In the genomic region with DNA sequence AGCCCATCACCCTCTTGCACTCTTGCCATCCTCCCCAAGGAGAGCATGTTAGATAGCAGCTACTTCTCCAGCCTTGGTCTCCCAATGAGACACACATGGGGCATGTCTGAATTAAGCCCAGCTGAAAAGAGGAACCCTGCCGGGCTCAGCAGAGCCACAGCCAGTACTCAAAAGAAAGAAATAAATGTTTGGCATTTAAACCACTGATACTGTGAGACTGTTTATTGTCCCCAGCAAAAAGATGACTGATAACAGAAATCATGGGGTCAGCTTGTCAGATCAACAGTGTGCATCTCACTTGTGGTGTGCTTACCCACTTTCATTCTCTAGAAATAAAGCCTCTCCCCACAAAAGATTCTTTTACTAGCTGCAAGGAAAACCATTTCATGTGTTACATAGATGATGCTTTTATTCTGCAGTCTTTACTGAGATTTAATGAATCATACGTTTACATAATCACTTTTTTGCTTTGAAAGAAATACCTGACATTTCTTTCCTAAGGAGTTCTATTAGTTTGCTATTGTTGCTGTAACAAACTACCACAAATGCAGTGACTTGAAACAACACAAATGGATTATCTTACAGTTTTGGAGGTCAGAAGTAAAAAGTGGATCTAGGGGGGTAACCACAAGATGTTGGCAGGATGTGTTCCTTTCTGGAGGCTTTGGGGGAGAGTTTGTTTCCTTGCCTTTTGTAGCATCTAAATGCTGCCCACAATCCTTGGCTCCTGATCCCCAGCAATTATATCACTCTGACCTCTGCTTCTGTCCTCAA, we compare ENCODE assay signal across 13 cellular contexts. TPM values are rescaled to one million over a fixed set of nuclear protein-coding genes. Genes with fewer than 3 reads are reported as not detected.
DNase-seq lines count a peak whose midpoint lies in the region; ATAC-seq lines count a peak whose summit lies in the region.
"Had no signal": no experiment of that assay in that cellular context is flagged by ENCODE, and none has a peak within 500 bp of the region (broad histone marks: within the 10 kb centered on the region; RNA-seq: fewer than 3 reads in every experiment).

No MANE protein-coding gene starts in this region.

- H2BK12ac ChIP-seq in mesenchymal stem cell (ENCODE audit: low read length in 2 of 2): no peak overlapping the region

- no peak overlapping the region for H3K4me2 ChIP-seq in mesenchymal stem cell (ENCODE audit: low read length, poor library complexity, severe bottlenecking)

- no peak overlapping the region for H3K9ac ChIP-seq in mesenchymal stem cell (ENCODE audit: low read length)

- peaks cover 2% of the 10 kb centered on the region for H3K4me1 ChIP-seq in mesenchymal stem cell (ENCODE audit: control insufficient read depth, insufficient read depth, low read depth, low read length)

- no peaks in the 10 kb centered on the region for H3K27me3 ChIP-seq in mesenchymal stem cell (ENCODE audit: control insufficient read depth in 1 of 2, insufficient read depth in 1 of 2, low read length in 2 of 2)

- no peak overlapping the region for H4K91ac ChIP-seq in mesenchymal stem cell (ENCODE audit: low read length)

- WGBS in mesenchymal stem cell: no CpG with 5 or more reads among the region's 2 CpGs

- H3K9me3 ChIP-seq in mesenchymal stem cell (ENCODE audit: control insufficient read depth, low read length): no peaks in the 10 kb centered on the region

- no peak overlapping the region for H3K4me3 ChIP-seq in mesenchymal stem cell (ENCODE audit: insufficient read depth in 1 of 2, low read depth in 1 of 2, low read length in 2 of 2)
- H3K4me3 ChIP-seq: K562 had no signal

- no peak overlapping the region for H3K18ac ChIP-seq in mesenchymal stem cell (ENCODE audit: low read depth in 1 of 2, low read length in 2 of 2)

- no peak overlapping the region for H2AFZ ChIP-seq in mesenchymal stem cell (ENCODE audit: low read depth, low read length)

- DNase-seq in H4 (ENCODE audit: low spot score): peak; percentile 71
- peak; percentile 7 for DNase-seq in glomerular visceral epithelial cell (ENCODE audit: extremely low spot score)
- DNase-seq in HuH-7 (ENCODE audit: low spot score): no peak
- DNase-seq in activated CD4-positive, alpha-beta T cell treated with anti-CD3 and anti-CD28 coated beads, Interleukin-2, amount 50 U/mL, for 4 hours: no peak
- no peak for DNase-seq in T-helper 1 cell
- no peak for DNase-seq in mesenchymal stem cell
- DNase-seq: activated effector memory CD4-positive, alpha-beta T cell treated with anti-CD3 and anti-CD28 coated beads, Interleukin-2, amount 50 U/mL, for 16 hours; effector CD4-positive, alpha-beta T cell; natural killer cell; NK-92 treated with Interleukin-12 subunit alpha and Interleukin-12 subunit beta, amount 100 ng/mL, for 24 hours had no signal

- H3K23ac ChIP-seq in mesenchymal stem cell (ENCODE audit: low read length in 2 of 2): no peak overlapping the region

- no peak overlapping the region for H3K4ac ChIP-seq in mesenchymal stem cell (ENCODE audit: low read depth in 1 of 2, low read length in 2 of 2)

- H3K27ac ChIP-seq in mesenchymal stem cell (ENCODE audit: low read length, poor library complexity, severe bottlenecking): no peak overlapping the region

- no peak overlapping the region for H2AK5ac ChIP-seq in mesenchymal stem cell (ENCODE audit: low read length, severe bottlenecking)

- H2BK15ac ChIP-seq in mesenchymal stem cell (ENCODE audit: low read depth, poor library complexity, severe bottlenecking): no peak overlapping the region

- H3K36me3 ChIP-seq in mesenchymal stem cell (ENCODE audit: control insufficient read depth in 1 of 2, insufficient read depth in 2 of 2, low read depth in 1 of 2, low read length in 2 of 2): no peaks in the 10 kb centered on the region

- no peak overlapping the region for H2BK120ac ChIP-seq in mesenchymal stem cell (ENCODE audit: low read depth, low read length)

- H3K79me1 ChIP-seq in mesenchymal stem cell (replicated peaks; ENCODE audit: low read length, poor library complexity, severe bottlenecking): no peaks in the 10 kb centered on the region

- no peak overlapping the region for H4K8ac ChIP-seq in mesenchymal stem cell (ENCODE audit: low read length)

- ATAC-seq in GM18873 (IDR thresholded peaks at IDR 0.05; ENCODE audit: low FRiP score, unreplicated experiment) (peak; percentile 61), HG03460 (IDR thresholded peaks at IDR 0.05; ENCODE audit: unreplicated experiment) (peak; percentile 69)
- ATAC-seq: K562, natural killer cell had no signal

- H2BK5ac ChIP-seq in mesenchymal stem cell (ENCODE audit: low read depth, low read length, poor library complexity, severe bottlenecking): no peak overlapping the region

- H3K14ac ChIP-seq in mesenchymal stem cell (ENCODE audit: low read length in 2 of 2): no peak overlapping the region

RNA-seq across cellular contexts. Expression of gene ANKRD7, which starts 20.9 kb away (rescaled TPM):
- total RNA-seq in H4 (2014; rRNA removed; shearing (Covaris generic)): 1.4 and 2.0 TPM in 2 replicates
- not detected for polyA plus RNA-seq in mesenchymal stem cell (2013, experiment 1 of 2)
- polyA plus RNA-seq in mesenchymal stem cell (2013, experiment 2 of 2): not detected
- total RNA-seq: natural killer cell had no signal
- polyA plus RNA-seq: K562 had no signal

Comparison
In these comparisons a context has a peak if more than half of its experiments do, and no peak if none do; other contexts are left out.
1. DNase-seq: peak in H4 (single experiment) and glomerular visceral epithelial cell (single experiment); none in HuH-7 (single experiment), activated CD4-positive, alpha-beta T cell treated with anti-CD3 and anti-CD28 coated beads, Interleukin-2, amount 50 U/mL, for 4 hours (0 of 2), T-helper 1 cell (0 of 5) and mesenchymal stem cell (single experiment).